Comparison of ENCODE assay signal across 1 cellular context in the genomic region with DNA sequence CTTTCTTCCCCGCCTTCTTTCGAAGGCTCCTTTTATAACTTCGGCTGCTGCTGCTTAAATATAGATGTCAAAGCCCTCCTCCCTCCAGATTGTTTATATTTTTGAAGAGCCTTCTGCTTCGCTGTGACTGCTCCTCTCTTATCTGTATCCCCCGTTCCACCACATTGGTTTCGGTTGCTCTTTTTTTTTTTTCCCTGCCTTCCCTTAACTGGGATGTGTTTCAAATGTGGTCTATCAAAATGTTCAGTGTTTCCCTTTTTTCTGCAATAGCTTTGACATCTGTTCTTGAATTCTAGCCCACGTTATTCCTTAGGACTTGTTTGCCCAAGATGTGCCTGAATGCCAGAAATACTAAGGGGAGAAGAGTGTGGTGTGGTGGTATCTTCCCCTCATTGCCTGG.
TF ChIP-seq lines count a peak whose summit lies in the region.

No MANE protein-coding gene starts in this region.

TF ChIP-seq in K562, 482 proteins besides CTCF, POLR2A, EP300 and RAD21 (continued from another document and continues in another):
- TF ChIP-seq, protein P1, sequence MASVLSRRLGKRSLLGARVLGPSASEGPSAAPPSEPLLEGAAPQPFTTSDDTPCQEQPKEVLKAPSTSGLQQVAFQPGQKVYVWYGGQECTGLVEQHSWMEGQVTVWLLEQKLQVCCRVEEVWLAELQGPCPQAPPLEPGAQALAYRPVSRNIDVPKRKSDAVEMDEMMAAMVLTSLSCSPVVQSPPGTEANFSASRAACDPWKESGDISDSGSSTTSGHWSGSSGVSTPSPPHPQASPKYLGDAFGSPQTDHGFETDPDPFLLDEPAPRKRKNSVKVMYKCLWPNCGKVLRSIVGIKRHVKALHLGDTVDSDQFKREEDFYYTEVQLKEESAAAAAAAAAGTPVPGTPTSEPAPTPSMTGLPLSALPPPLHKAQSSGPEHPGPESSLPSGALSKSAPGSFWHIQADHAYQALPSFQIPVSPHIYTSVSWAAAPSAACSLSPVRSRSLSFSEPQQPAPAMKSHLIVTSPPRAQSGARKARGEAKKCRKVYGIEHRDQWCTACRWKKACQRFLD (CRISPR knock-in tag; IDR thresholded peaks at IDR 0.05), result 0 out of 2 replicates have a peak, but pooled peaks have one; percentile 54
- TF ChIP-seq POLR2B (IDR thresholded peaks at IDR 0.05; ENCODE audit: low read depth, partially characterized antibody) (no peak), BRCA1 (IDR thresholded peaks at IDR 0.05) (no peak), BRCA1 (CRISPR knock-in tag; IDR thresholded peaks at IDR 0.05) (no peak), CHD2 (IDR thresholded peaks at IDR 0.05; ENCODE audit: low read depth, low read length) (no peak), TCF7 (IDR thresholded peaks at IDR 0.05; ENCODE audit: borderline replicate concordance) (no peak), FOXK2 (conservative IDR thresholded peaks at IDR 0.05 in 1 of 2, IDR thresholded peaks at IDR 0.05 in 1 of 2; ENCODE audit: low read depth in 2 of 2) (peak; percentile 83 to 88), CXXC5 (CRISPR knock-in tag; IDR thresholded peaks at IDR 0.05) (peak; percentile 88), ARNT (IDR thresholded peaks at IDR 0.05) (peak; percentile 68 to 96; a peak in 3 of 4 replicates), MTA1 (IDR thresholded peaks at IDR 0.05; ENCODE audit: borderline replicate concordance) (peak; percentile 88), JUND (IDR thresholded peaks at IDR 0.05; ENCODE audit: borderline replicate concordance, low read depth, low read length) (peak; percentile 69; the same call in 1 of the 2 replicates), JUND (tag; IDR thresholded peaks at IDR 0.05; ENCODE audit: borderline replicate concordance, low read depth, low read length) (peak; percentile 56; the same call in 1 of the 3 replicates), ZNF696 (CRISPR knock-in tag; conservative IDR thresholded peaks at IDR 0.05) (no peak), CBX8 (IDR thresholded peaks at IDR 0.05; ENCODE audit: borderline replicate concordance, extremely low read depth, low read depth, low read length, poor library complexity, severe bottlenecking) (no peak), ZNF444 (CRISPR knock-in tag; IDR thresholded peaks at IDR 0.05) (no peak), ELF4 (CRISPR knock-in tag; IDR thresholded peaks at IDR 0.05) (peak; percentile 65; the same call in 1 of the 2 replicates), TOE1 (IDR thresholded peaks at IDR 0.05; ENCODE audit: borderline replicate concordance) (peak; percentile 54; the same call in 1 of the 2 replicates), TOE1 (CRISPR knock-in tag; IDR thresholded peaks at IDR 0.05; ENCODE audit: borderline replicate concordance, low read depth) (no peak), GABPA (tag; conservative IDR thresholded peaks at IDR 0.05; ENCODE audit: low read depth) (0 out of 2 replicates have a peak, but pooled peaks have one; percentile 13), MTA3 (IDR thresholded peaks at IDR 0.05; ENCODE audit: borderline replicate concordance) (0 out of 2 replicates have a peak, but pooled peaks have one; percentile 22), ZNF217 (CRISPR knock-in tag; IDR thresholded peaks at IDR 0.05) (no peak)
- TF ChIP-seq, protein P2, sequence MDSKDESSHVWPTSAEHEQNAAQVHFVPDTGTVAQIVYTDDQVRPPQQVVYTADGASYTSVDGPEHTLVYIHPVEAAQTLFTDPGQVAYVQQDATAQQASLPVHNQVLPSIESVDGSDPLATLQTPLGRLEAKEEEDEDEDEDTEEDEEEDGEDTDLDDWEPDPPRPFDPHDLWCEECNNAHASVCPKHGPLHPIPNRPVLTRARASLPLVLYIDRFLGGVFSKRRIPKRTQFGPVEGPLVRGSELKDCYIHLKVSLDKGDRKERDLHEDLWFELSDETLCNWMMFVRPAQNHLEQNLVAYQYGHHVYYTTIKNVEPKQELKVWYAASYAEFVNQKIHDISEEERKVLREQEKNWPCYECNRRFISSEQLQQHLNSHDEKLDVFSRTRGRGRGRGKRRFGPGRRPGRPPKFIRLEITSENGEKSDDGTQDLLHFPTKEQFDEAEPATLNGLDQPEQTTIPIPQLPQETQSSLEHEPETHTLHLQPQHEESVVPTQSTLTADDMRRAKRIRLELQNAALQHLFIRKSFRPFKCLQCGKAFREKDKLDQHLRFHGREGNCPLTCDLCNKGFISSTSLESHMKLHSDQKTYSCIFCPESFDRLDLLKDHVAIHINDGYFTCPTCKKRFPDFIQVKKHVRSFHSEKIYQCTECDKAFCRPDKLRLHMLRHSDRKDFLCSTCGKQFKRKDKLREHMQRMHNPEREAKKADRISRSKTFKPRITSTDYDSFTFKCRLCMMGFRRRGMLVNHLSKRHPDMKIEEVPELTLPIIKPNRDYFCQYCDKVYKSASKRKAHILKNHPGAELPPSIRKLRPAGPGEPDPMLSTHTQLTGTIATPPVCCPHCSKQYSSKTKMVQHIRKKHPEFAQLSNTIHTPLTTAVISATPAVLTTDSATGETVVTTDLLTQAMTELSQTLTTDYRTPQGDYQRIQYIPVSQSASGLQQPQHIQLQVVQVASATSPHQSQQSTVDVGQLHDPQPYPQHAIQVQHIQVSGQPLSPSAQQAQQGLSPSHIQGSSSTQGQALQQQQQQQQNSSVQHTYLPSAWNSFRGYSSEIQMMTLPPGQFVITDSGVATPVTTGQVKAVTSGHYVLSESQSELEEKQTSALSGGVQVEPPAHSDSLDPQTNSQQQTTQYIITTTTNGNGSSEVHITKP (IDR thresholded peaks at IDR 0.05; ENCODE audit: partially characterized antibody), result peak; percentile 82
- TF ChIP-seq, protein P3, sequence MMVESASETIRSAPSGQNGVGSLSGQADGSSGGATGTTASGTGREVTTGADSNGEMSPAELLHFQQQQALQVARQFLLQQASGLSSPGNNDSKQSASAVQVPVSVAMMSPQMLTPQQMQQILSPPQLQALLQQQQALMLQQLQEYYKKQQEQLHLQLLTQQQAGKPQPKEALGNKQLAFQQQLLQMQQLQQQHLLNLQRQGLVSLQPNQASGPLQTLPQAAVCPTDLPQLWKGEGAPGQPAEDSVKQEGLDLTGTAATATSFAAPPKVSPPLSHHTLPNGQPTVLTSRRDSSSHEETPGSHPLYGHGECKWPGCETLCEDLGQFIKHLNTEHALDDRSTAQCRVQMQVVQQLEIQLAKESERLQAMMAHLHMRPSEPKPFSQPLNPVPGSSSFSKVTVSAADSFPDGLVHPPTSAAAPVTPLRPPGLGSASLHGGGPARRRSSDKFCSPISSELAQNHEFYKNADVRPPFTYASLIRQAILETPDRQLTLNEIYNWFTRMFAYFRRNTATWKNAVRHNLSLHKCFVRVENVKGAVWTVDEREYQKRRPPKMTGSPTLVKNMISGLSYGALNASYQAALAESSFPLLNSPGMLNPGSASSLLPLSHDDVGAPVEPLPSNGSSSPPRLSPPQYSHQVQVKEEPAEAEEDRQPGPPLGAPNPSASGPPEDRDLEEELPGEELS (CRISPR knock-in tag; IDR thresholded peaks at IDR 0.05; ENCODE audit: borderline replicate concordance), result no peak
- TF ChIP-seq, protein P4, sequence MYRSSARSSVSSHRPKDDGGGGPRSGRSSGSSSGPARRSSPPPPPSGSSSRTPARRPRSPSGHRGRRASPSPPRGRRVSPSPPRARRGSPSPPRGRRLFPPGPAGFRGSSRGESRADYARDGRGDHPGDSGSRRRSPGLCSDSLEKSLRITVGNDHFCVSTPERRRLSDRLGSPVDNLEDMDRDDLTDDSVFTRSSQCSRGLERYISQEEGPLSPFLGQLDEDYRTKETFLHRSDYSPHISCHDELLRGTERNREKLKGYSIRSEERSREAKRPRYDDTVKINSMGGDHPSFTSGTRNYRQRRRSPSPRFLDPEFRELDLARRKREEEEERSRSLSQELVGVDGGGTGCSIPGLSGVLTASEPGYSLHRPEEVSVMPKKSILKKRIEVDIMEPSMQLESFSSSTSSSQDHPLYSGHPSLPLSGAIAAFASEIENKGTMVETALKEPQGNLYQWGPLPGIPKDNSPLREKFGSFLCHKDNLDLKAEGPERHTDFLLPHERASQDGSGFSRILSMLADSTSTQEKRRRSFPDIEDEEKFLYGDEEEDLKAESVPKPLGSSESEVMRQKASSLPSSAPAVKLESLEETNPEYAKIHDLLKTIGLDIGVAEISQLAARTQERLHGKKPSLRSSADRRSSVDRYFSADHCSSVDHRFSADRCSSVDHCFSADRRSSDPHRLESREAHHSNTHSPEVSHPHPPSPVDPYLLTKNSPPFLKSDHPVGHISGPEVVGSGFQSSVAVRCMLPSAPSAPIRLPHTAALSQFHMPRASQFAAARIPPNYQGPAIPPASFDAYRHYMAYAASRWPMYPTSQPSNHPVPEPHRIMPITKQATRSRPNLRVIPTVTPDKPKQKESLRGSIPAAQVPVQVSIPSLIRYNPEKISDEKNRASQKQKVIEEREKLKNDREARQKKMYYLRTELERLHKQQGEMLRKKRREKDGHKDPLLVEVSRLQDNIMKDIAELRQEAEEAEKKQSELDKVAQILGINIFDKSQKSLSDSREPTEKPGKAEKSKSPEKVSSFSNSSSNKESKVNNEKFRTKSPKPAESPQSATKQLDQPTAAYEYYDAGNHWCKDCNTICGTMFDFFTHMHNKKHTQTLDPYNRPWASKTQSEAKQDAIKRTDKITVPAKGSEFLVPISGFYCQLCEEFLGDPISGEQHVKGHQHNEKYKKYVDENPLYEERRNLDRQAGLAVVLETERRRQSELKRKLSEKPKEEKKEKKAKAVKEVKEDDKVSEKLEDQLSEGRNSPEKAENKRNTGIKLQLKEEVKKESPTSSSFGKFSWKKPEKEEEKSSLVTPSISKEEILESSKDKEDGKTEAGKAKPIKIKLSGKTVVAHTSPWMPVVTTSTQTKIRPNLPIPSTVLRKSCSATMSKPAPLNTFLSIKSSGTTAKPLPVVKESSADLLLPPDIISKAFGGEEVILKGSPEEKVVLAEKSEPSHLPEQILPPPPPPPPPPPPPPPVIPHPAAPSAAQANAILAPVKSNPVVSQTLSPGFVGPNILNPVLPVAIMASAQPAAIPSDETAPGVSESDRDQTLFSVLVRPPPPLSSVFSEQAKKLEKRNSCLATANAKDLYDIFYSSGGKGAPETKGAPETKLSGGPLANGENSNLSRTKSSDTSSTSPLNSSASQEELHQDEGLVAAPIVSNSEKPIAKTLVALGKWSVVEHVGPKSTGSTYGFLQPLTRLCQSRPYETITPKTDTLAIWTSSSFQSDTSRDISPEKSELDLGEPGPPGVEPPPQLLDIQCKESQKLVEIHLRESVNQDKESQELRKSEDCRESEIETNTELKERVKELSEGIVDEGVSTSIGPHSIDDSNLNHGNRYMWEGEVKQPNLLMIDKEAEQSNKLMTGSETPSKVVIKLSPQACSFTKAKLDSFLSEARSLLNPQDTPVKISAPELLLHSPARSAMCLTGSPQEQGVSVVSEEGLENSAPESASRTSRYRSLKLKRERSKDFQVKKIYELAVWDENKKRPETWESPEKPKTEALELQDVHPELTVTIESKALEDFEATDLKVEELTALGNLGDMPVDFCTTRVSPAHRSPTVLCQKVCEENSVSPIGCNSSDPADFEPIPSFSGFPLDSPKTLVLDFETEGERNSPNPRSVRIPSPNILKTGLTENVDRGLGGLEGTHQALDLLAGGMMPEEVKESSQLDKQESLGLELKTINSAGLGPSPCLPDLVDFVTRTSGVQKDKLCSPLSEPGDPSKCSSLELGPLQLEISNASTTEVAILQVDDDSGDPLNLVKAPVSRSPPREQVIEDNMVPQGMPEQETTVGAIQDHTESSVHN (IDR thresholded peaks at IDR 0.05; ENCODE audit: borderline replicate concordance in 1 of 2, low read depth in 1 of 2), result peak in 1 of 2 experiments; percentile 67; a peak in 1 of 4 replicates
